In the genomic region with DNA sequence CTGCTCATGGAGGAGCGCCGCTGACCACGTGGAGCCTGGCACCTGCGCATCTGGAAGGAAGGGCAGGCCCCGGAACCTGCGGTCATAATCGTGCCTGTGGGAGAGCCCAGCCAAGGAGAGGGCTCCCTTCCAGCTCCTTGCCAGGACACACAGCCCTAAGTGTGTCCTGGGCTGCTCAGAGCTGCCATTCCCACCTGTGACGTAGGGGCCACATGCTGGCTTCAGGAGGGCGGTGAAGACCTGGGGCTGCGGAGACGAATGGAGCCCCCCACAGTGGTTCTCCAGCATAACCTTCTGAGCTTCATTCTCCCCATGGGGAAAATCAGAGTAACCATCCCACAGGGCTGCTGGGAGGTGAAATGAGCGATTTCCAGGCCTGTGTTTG, we compare ENCODE assay signal across 19 cellular contexts.
DNase-seq lines count a peak whose midpoint lies in the region; ATAC-seq, FAIRE-seq and TF ChIP-seq lines count a peak whose summit lies in the region.
"Had no signal": no experiment of that assay in that cellular context is flagged by ENCODE, and none has a peak within 500 bp of the region (broad histone marks: within the 10 kb centered on the region; RNA-seq: fewer than 3 reads in every experiment).

No MANE protein-coding gene starts in this region.

- no peak overlapping the region for H3K9ac ChIP-seq in GM12878 (ENCODE audit: control insufficient read depth, insufficient read depth, low read length)

- SMC1A ChIA-PET in GM12878 (lab: Charles Lee; ENCODE audit: uncharacterized antibody, unreplicated experiment), result interaction anchor here (0.9 to 2.8 kb wide), 8 partner anchors 11 to 178 kb away, joined by 3 to 13 read pairs (median 4); no protein-coding TSS in a partner anchor

- peaks cover 31% of the 10 kb centered on the region for H3K4me1 ChIP-seq in GM12878 (ENCODE audit: control insufficient read depth, insufficient read depth, low read length)
- H3K4me1 ChIP-seq in tibial artery, result peaks cover 5 to 58% (median 53%) of the 10 kb centered on the region in 4 donors

- WGBS in GM12878 (ENCODE audit: insufficient coverage, insufficient replicate concordance, low lambda C conversion rate, missing lambda C conversion rate), result 65% methylated on average over 12 of the region's 12 CpGs

- H3K4me3 ChIP-seq in GM12878, result no peak overlapping the region
- peak overlapping the region in 1 of 2 donors; percentile 6 for H3K4me3 ChIP-seq in tibial artery

- TF ChIP-seq EP300 in GM12878 (IDR thresholded peaks at IDR 0.05; ENCODE audit: borderline replicate concordance in 1 of 2, control insufficient read depth in 1 of 2, low read depth in 2 of 2, low read length in 2 of 2), result no peak

- TF ChIP-seq CTCF in GM12878 (IDR thresholded peaks at IDR 0.05 in 2 of 3, conservative IDR thresholded peaks at IDR 0.05 in 1 of 3; ENCODE audit: control insufficient read depth in 2 of 3, extremely low read depth in 1 of 3, insufficient read depth in 1 of 3, low read depth in 3 of 3, low read length in 3 of 3) (no peak), tibial artery (IDR thresholded peaks at IDR 0.05) (no peak)

- BruUV-seq in GM12878 (replicated peaks; lab: Mats Ljungman, UMichigan), result no TSS peak

- CTCF ChIA-PET in GM12878 (lab: Yijun Ruan, JAX), result interaction anchor here (0.6 to 2.1 kb wide), 6 partner anchors 12 to 225 kb away, joined by 3 to 8 read pairs (median 4); no protein-coding TSS in a partner anchor

- in situ Hi-C loops in GM12878 (cut with MboI), result loop anchor here (10.0 kb wide), 1 partner anchor 376 kb away; no protein-coding TSS in a partner anchor

- RAD21 ChIA-PET in GM12878 (lab: Charles Lee; ENCODE audit: unreplicated experiment), result interaction anchor here (1.5 to 3.2 kb wide), 5 partner anchors 28 to 168 kb away, joined by 3 to 18 read pairs (median 5); no protein-coding TSS in a partner anchor

- POLR2A ChIA-PET in GM12878 (lab: Charles Lee), result interaction anchor here (0.6 kb wide), 1 partner anchor 29 kb away, joined by 3 read pairs; no protein-coding TSS in a partner anchor

- peak overlapping the region; percentile 94 for H3K4me2 ChIP-seq in GM12878 (ENCODE audit: control insufficient read depth, insufficient read depth)

- ATAC-seq in left cardiac atrium, result peak; percentile 7 to 9
- no peak for ATAC-seq in Right ventricle myocardium inferior
- ATAC-seq in GM12878, result no peak
- ATAC-seq in HG03520 (IDR thresholded peaks at IDR 0.05; ENCODE audit: unreplicated experiment), result no peak
- ATAC-seq: activated CD4-positive, alpha-beta T cell treated with anti-CD3 and anti-CD28 coated beads for 36 hours; activated T-cell treated with anti-CD3 and anti-CD28 coated beads, Interleukin-2, amount 50 U/mL, for 72 hours had no signal

- no peaks in the 10 kb centered on the region for H3K79me2 ChIP-seq in GM12878 (ENCODE audit: control insufficient read depth, insufficient read depth, low read length)

- no peak for DNase-seq in left cardiac atrium
- DNase-seq in Right ventricle myocardium inferior (ENCODE audit: missing footprints), result no peak
- no peak for DNase-seq in GM12878 (ENCODE audit: low read depth, low spot score)
- peak; percentile 47 for DNase-seq in mesenteric fat pad (ENCODE audit: low spot score)
- no peak for DNase-seq in tibial artery
- DNase-seq in foreskin melanocyte, result no peak
- DNase-seq in COLO829 (ENCODE audit: low spot score), result no peak
- DNase-seq: activated CD4-positive, alpha-beta T cell treated with anti-CD3 and anti-CD28 coated beads for 36 hours; activated naive CD4-positive, alpha-beta T cell treated with anti-CD3 and anti-CD28 coated beads, Interleukin-2, amount 50 U/mL, for 16 hours; activated T-cell treated with anti-CD3 and anti-CD28 coated beads, Interleukin-2, amount 50 U/mL, for 72 hours; anterior cingulate cortex; central memory CD4-positive, alpha-beta T cell; NCI-H146; NCI-H526; occipital lobe; stimulated activated CD4-positive, alpha-beta T cell treated with anti-CD3 and anti-CD28 coated beads, Interleukin-15, amount 100 ng/mL, for 24 hours; substantia nigra had no signal

- TF ChIP-seq POLR2A in GM12878 (IDR thresholded peaks at IDR 0.05; ENCODE audit: low read depth, low read length), result no peak

- TF ChIP-seq RAD21 in GM12878 (IDR thresholded peaks at IDR 0.05; ENCODE audit: insufficient read depth, low read depth, low read length), result no peak

- no peaks in the 10 kb centered on the region for H3K27me3 ChIP-seq in GM12878 (replicated peaks in 1 of 2; ENCODE audit: control insufficient read depth in 2 of 2, insufficient read depth in 2 of 2, low read length in 1 of 2)
- H3K27me3 ChIP-seq in tibial artery, result no peaks in the 10 kb centered on the region

- H3K9me3 ChIP-seq in GM12878 (replicated peaks; ENCODE audit: control insufficient read depth, insufficient read depth, low read length) (no peaks in the 10 kb centered on the region), tibial artery (no peaks in the 10 kb centered on the region)

- no peak for FAIRE-seq in GM12878 (lab: Jason Lieb, UNC)
- FAIRE-seq: H54 had no signal

- intact Hi-C loops in left cardiac atrium (cut with DNase I) (no loop called here), Right ventricle myocardium inferior (cut with DNase I) (no loop called here), GM12878 (cut with micrococcal nuclease; ENCODE audit: unreplicated experiment) (loop anchor here (2.0 to 10.0 kb wide), 4 partner anchors 64 to 824 kb away; no protein-coding TSS in a partner anchor), tibial artery (cut with DNase I; ENCODE audit: low total_unique reads) (loop anchor here (10.0 kb wide), 1 partner anchor 126 kb away; a partner anchor contains a TSS)

- no peaks in the 10 kb centered on the region for H3K36me3 ChIP-seq in GM12878 (ENCODE audit: control insufficient read depth in 2 of 2, insufficient read depth in 2 of 2, low read length in 1 of 2)
- H3K36me3 ChIP-seq in tibial artery, result no peaks in the 10 kb centered on the region

- no peaks in the 10 kb centered on the region for H4K20me1 ChIP-seq in GM12878 (ENCODE audit: control insufficient read depth, insufficient read depth)

- H2AFZ ChIP-seq in GM12878 (ENCODE audit: control insufficient read depth, low read depth, low read length), result peak overlapping the region; percentile 71

- H3K27ac ChIP-seq in GM12878 (ENCODE audit: control insufficient read depth, insufficient read depth) (peak overlapping the region; percentile 81), tibial artery (peak overlapping the region; percentile 62 to 71)

TF ChIP-seq in GM12878, 131 proteins besides CTCF, POLR2A, EP300 and RAD21:
- TF ChIP-seq, protein P1, sequence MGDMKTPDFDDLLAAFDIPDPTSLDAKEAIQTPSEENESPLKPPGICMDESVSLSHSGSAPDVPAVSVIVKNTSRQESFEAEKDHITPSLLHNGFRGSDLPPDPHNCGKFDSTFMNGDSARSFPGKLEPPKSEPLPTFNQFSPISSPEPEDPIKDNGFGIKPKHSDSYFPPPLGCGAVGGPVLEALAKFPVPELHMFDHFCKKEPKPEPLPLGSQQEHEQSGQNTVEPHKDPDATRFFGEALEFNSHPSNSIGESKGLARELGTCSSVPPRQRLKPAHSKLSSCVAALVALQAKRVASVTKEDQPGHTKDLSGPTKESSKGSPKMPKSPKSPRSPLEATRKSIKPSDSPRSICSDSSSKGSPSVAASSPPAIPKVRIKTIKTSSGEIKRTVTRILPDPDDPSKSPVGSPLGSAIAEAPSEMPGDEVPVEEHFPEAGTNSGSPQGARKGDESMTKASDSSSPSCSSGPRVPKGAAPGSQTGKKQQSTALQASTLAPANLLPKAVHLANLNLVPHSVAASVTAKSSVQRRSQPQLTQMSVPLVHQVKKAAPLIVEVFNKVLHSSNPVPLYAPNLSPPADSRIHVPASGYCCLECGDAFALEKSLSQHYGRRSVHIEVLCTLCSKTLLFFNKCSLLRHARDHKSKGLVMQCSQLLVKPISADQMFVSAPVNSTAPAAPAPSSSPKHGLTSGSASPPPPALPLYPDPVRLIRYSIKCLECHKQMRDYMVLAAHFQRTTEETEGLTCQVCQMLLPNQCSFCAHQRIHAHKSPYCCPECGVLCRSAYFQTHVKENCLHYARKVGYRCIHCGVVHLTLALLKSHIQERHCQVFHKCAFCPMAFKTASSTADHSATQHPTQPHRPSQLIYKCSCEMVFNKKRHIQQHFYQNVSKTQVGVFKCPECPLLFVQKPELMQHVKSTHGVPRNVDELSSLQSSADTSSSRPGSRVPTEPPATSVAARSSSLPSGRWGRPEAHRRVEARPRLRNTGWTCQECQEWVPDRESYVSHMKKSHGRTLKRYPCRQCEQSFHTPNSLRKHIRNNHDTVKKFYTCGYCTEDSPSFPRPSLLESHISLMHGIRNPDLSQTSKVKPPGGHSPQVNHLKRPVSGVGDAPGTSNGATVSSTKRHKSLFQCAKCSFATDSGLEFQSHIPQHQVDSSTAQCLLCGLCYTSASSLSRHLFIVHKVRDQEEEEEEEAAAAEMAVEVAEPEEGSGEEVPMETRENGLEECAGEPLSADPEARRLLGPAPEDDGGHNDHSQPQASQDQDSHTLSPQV (IDR thresholded peaks at IDR 0.05), result no peak
- no peak for TF ChIP-seq POLR2AphosphoS2 (IDR thresholded peaks at IDR 0.05; ENCODE audit: low read depth, low read length)
- TF ChIP-seq EGR1 (IDR thresholded peaks at IDR 0.05; ENCODE audit: borderline replicate concordance in 1 of 2, low read depth in 2 of 2, low read length in 2 of 2), result no peak
- TF ChIP-seq SMARCA5 (IDR thresholded peaks at IDR 0.05), result peak; percentile 63; the same call in 1 of the 2 replicates
- TF ChIP-seq FOS (IDR thresholded peaks at IDR 0.05; ENCODE audit: borderline replicate concordance, extremely low read depth, insufficient read length), result no peak
- TF ChIP-seq, protein P2, sequence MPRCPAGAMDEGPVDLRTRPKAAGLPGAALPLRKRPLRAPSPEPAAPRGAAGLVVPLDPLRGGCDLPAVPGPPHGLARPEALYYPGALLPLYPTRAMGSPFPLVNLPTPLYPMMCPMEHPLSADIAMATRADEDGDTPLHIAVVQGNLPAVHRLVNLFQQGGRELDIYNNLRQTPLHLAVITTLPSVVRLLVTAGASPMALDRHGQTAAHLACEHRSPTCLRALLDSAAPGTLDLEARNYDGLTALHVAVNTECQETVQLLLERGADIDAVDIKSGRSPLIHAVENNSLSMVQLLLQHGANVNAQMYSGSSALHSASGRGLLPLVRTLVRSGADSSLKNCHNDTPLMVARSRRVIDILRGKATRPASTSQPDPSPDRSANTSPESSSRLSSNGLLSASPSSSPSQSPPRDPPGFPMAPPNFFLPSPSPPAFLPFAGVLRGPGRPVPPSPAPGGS (IDR thresholded peaks at IDR 0.05; ENCODE audit: borderline replicate concordance, insufficient read depth, low read depth, low read length, poor library complexity, severe bottlenecking), result no peak
- no peak for TF ChIP-seq JUND (IDR thresholded peaks at IDR 0.05; ENCODE audit: low read depth, low read length)
- no peak for TF ChIP-seq SREBF1 (IDR thresholded peaks at IDR 0.05; ENCODE audit: low read length)
TF ChIP-seq in GM12878: peak in this region for 1.

Comparison
In these comparisons a context has a peak if more than half of its experiments do, and no peak if none do; other contexts are left out.
1. ATAC-seq: peak in left cardiac atrium (2 of 2); none in Right ventricle myocardium inferior (single experiment), GM12878 (single experiment) and HG03520 (single experiment).
2. intact Hi-C loops: an anchor here in GM12878 (2.0 to 10.0 kb wide) and tibial artery (10.0 kb wide); none called in left cardiac atrium and Right ventricle myocardium inferior.